In the genomic region with DNA sequence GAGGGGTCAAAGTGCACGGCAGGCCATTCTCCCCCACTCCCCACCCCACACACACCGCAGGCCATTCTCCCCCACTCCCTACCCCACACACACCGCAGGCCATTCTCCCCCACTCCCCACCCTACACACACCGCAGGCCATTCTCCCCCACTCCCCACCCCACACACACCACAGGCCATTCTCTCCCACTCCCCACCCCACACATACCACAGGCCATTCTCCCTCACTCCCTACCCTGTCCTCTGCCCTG, we compare ENCODE assay signal across 12 cellular contexts. TPM values are rescaled to one million over a fixed set of nuclear protein-coding genes. Genes with fewer than 3 reads are reported as not detected.
DNase-seq lines count a peak whose midpoint lies in the region; ATAC-seq, FAIRE-seq and TF ChIP-seq lines count a peak whose summit lies in the region.
"Had no signal": no experiment of that assay in that cellular context is flagged by ENCODE, and none has a peak within 500 bp of the region (broad histone marks: within the 10 kb centered on the region; RNA-seq: fewer than 3 reads in every experiment).

No MANE protein-coding gene starts in this region.

- H4K20me1 ChIP-seq in HepG2 (ENCODE audit: insufficient read depth, low read length): no peaks in the 10 kb centered on the region

- H3K27ac Mint-ChIP-seq in stimulated activated naive CD8-positive, alpha-beta T cell treated with anti-CD3 and anti-CD28 coated beads, Interleukin-15, amount 100 ng/mL, for 72 hours: no peak overlapping the region
- H3K27ac Mint-ChIP-seq: activated naive CD8-positive, alpha-beta T cell treated with anti-CD3 and anti-CD28 coated beads, Interleukin-2, amount 10 ng/mL, durations not matched to agents 7 days and 5 days had no signal

- H3K4me3 ChIP-seq in HepG2 (replicated peaks in 1 of 3; ENCODE audit: insufficient read depth in 1 of 3, low read depth in 2 of 3, low read length in 3 of 3): peak overlapping the region; percentile 46 to 74 (median 52); a peak in 5 of 6 replicates
- H3K4me3 ChIP-seq in rectal smooth muscle tissue (ENCODE audit: low read length): no peak overlapping the region

- TF ChIP-seq EP300 in HepG2 (IDR thresholded peaks at IDR 0.05; ENCODE audit: low read depth in 2 of 2, low read length in 2 of 2) (no peak), HepG2 (CRISPR knock-in tag; IDR thresholded peaks at IDR 0.05; ENCODE audit: borderline replicate concordance) (no peak)

- 0% methylated on average over 3 of the region's 4 CpGs for WGBS in HepG2 (ENCODE audit: low lambda C conversion rate)

- no peaks in the 10 kb centered on the region for H3K27me3 Mint-ChIP-seq in stimulated activated naive CD8-positive, alpha-beta T cell treated with anti-CD3 and anti-CD28 coated beads, Interleukin-15, amount 100 ng/mL, for 72 hours
- H3K27me3 Mint-ChIP-seq: activated naive CD8-positive, alpha-beta T cell treated with anti-CD3 and anti-CD28 coated beads, Interleukin-2, amount 10 ng/mL, durations not matched to agents 7 days and 5 days had no signal

- H3K4me2 ChIP-seq in HepG2 (ENCODE audit: low read depth, low read length): peak overlapping the region; percentile 79

- H3K79me2 ChIP-seq in HepG2 (ENCODE audit: insufficient read depth, low read length): peaks cover 6% of the 10 kb centered on the region

- intact Hi-C loops in HepG2 (cut with micrococcal nuclease; ENCODE audit: unreplicated experiment): no loop called here

- peaks cover 57% of the 10 kb centered on the region for H3K4me1 ChIP-seq in HepG2 (ENCODE audit: insufficient read depth, low read length)
- H3K4me1 ChIP-seq in rectal smooth muscle tissue (ENCODE audit: control insufficient read depth, insufficient read depth, low read length): peaks cover 29% of the 10 kb centered on the region

- H3K27ac ChIP-seq in HepG2 (ENCODE audit: extremely low read length, insufficient read depth, low read length) (peak overlapping the region; percentile 86), rectal smooth muscle tissue (ENCODE audit: low read depth, low read length) (peak overlapping the region; percentile 51)

- in situ Hi-C loops in HepG2 (cut with HindIII; ENCODE audit: extremely low pct_ligation_motif_present, low pct_unique_long_range_greater_than_20kb): no loop called here

- H3K4me3 Mint-ChIP-seq in stimulated activated naive CD8-positive, alpha-beta T cell treated with anti-CD3 and anti-CD28 coated beads, Interleukin-15, amount 100 ng/mL, for 72 hours: no peak overlapping the region
- H3K4me3 Mint-ChIP-seq: activated naive CD8-positive, alpha-beta T cell treated with anti-CD3 and anti-CD28 coated beads, Interleukin-2, amount 10 ng/mL, durations not matched to agents 7 days and 5 days had no signal

- H3K9me3 ChIP-seq in HepG2 (ENCODE audit: low read length): no peaks in the 10 kb centered on the region

- CTCF ChIA-PET in HepG2 (lab: Yijun Ruan, JAX; ENCODE audit: low intra/inter-chr PET ratio, low total read pairs): interaction anchor here (1.8 kb wide), 1 partner anchor 17 kb away, joined by 5 read pairs; no protein-coding TSS in a partner anchor

- H3K27me3 ChIP-seq in HepG2 (ENCODE audit: control insufficient read depth in 1 of 2, insufficient read depth in 2 of 2, low read length in 2 of 2): no peaks in the 10 kb centered on the region
- no peaks in the 10 kb centered on the region for H3K27me3 ChIP-seq in rectal smooth muscle tissue (ENCODE audit: control insufficient read depth, insufficient read depth, low read length)

- POLR2A ChIA-PET in HepG2 (lab: Yijun Ruan, JAX): interaction anchor here (0.7 to 7.0 kb wide), 18 partner anchors 8 to 240 kb away, joined by 3 to 303 read pairs (median 7); partner anchors contain the start of genes GPR157 and H6PD

- DNase-seq in stimulated activated naive CD8-positive, alpha-beta T cell treated with anti-CD3 and anti-CD28 coated beads, Interleukin-15, amount 100 ng/mL, for 72 hours: no peak
- DNase-seq in stimulated activated naive CD8-positive, alpha-beta T cell treated with anti-CD3 and anti-CD28 coated beads, Interleukin-15, Interleukin-2, amounts not matched to agents 100 U/mL and 50 U/mL, for 24 hours: no peak
- DNase-seq in HepG2 (ENCODE audit: low spot score) (no peak), OCI-M1 (lab: John Stamatoyannopoulos, UW) (no peak), HT-29 (ENCODE audit: low spot score) (no peak), DMS114 treated with DMSO at 0.1 percent for 48 hours (lab: John Stamatoyannopoulos, UW; ENCODE audit: unreplicated experiment) (no peak)
- DNase-seq: activated T-cell treated with anti-CD3 and anti-CD28 coated beads, Interleukin-2, amount 50 U/mL, for 1 hour had no signal

- H2AFZ ChIP-seq in HepG2 (ENCODE audit: low read length): no peak overlapping the region

- peak; percentile 31 for ATAC-seq in stimulated activated naive CD8-positive, alpha-beta T cell treated with anti-CD3 and anti-CD28 coated beads, Interleukin-15, amount 100 ng/mL, for 72 hours
- no peak for ATAC-seq in stimulated activated naive CD8-positive, alpha-beta T cell treated with anti-CD3 and anti-CD28 coated beads, Interleukin-15, Interleukin-2, amounts not matched to agents 100 U/mL and 50 U/mL, for 24 hours
- ATAC-seq in HepG2: no peak
- ATAC-seq in GM18858 (IDR thresholded peaks at IDR 0.05; ENCODE audit: unreplicated experiment): no peak

- no peaks in the 10 kb centered on the region for H3K9me3 Mint-ChIP-seq in stimulated activated naive CD8-positive, alpha-beta T cell treated with anti-CD3 and anti-CD28 coated beads, Interleukin-15, amount 100 ng/mL, for 72 hours
- H3K9me3 Mint-ChIP-seq: activated naive CD8-positive, alpha-beta T cell treated with anti-CD3 and anti-CD28 coated beads, Interleukin-2, amount 10 ng/mL, durations not matched to agents 7 days and 5 days had no signal

- TF ChIP-seq POLR2A in HepG2 (IDR thresholded peaks at IDR 0.05; ENCODE audit: insufficient read depth in 1 of 2, low read depth in 2 of 2, low read length in 2 of 2): peak in 1 of 2 experiments; percentile 50; a peak in 1 of 4 replicates

- H3K36me3 ChIP-seq in HepG2 (replicated peaks in 1 of 2; ENCODE audit: control insufficient read depth in 1 of 2, insufficient read depth in 2 of 2, low read length in 2 of 2): no peaks in the 10 kb centered on the region; a peak in 1 of 5 replicates
- H3K36me3 ChIP-seq in rectal smooth muscle tissue (ENCODE audit: control insufficient read depth, insufficient read depth, low read length): peaks cover 12% of the 10 kb centered on the region

- BruUV-seq in HepG2 (replicated peaks; lab: Mats Ljungman, UMichigan): no TSS peak

- TF ChIP-seq RAD21 in HepG2 (CRISPR knock-in tag; IDR thresholded peaks at IDR 0.05): no peak

- no peak for FAIRE-seq in HepG2 (lab: Jason Lieb, UNC)
- FAIRE-seq: colon, urothelium cell line had no signal

- TF ChIP-seq CTCF in HepG2 (CRISPR knock-in tag; IDR thresholded peaks at IDR 0.05): no peak

- H3K9ac ChIP-seq in HepG2 (ENCODE audit: insufficient read depth, low read depth, low read length) (peak overlapping the region; percentile 55), rectal smooth muscle tissue (ENCODE audit: low read length) (no peak overlapping the region)

- H3K4me1 Mint-ChIP-seq in stimulated activated naive CD8-positive, alpha-beta T cell treated with anti-CD3 and anti-CD28 coated beads, Interleukin-15, amount 100 ng/mL, for 72 hours: peaks cover 15% of the 10 kb centered on the region

RNA-seq across cellular contexts. Expression of gene H6PD, which starts 15.7 kb away (rescaled TPM):
- 6.3 and 9.3 TPM in 2 replicates for total RNA-seq in HepG2 (2016; rRNA removed; fragmentation: Illumina TruSeq; extraction: Trizol)
- 0.79 and 0.81 TPM in 2 replicates for total RNA-seq in HepG2 (2016; cell fraction: cytosol; rRNA removed; fragmentation: Illumina TruSeq; extraction: Trizol; ENCODE audit: low read depth)
- 5.4 and 9.4 TPM in 2 replicates for total RNA-seq in HepG2 (2016; cell fraction: insoluble cytoplasmic fraction; rRNA removed; fragmentation: Illumina TruSeq; extraction: Trizol)
- 2.5 TPM in 2 replicates for total RNA-seq in HepG2 (2016; cell fraction: membrane; rRNA removed; fragmentation: Illumina TruSeq; extraction: Trizol)
- total RNA-seq in HepG2 (2016; cell fraction: nucleus; rRNA removed; fragmentation: Illumina TruSeq; extraction: Trizol): 10.0 and 12.1 TPM in 2 replicates
- 14.1 and 21.5 TPM in 2 replicates for polyA plus RNA-seq in HepG2 (2011; rRNA removed)
- polyA plus RNA-seq in HepG2 (2011; cell fraction: cytosol; rRNA removed): 13.3 and 14.5 TPM in 2 replicates
- polyA plus RNA-seq in HepG2 (2011; cell fraction: nucleus; rRNA removed): 26.3 and 26.5 TPM in 2 replicates
- 10.8 and 11.1 TPM in 2 replicates for polyA plus RNA-seq in HepG2 (2012)
- 0.36 TPM in 2 replicates for polyA plus RNA-seq in HepG2 (2016; cell fraction: cytosol; fragmentation: Illumina TruSeq; extraction: Trizol; ENCODE audit: low read depth)
- polyA plus RNA-seq in HepG2 (2016; cell fraction: insoluble cytoplasmic fraction; fragmentation: Illumina TruSeq; extraction: Trizol; ENCODE audit: low read depth): 4.2 and 4.6 TPM in 2 replicates
- 0.93 and 0.94 TPM in 2 replicates for polyA plus RNA-seq in HepG2 (2016; cell fraction: membrane; fragmentation: Illumina TruSeq; extraction: Trizol; ENCODE audit: low read depth)
- polyA plus RNA-seq in HepG2 (2016; cell fraction: nucleus; fragmentation: Illumina TruSeq; extraction: Trizol; ENCODE audit: insufficient read depth, low read depth): 15.4 and 16.8 TPM in 2 replicates
- 2.9 and 31.0 TPM in 2 replicates for polyA minus RNA-seq in HepG2 (2011; rRNA and poly(A)+ RNA removed; ENCODE audit: low replicate concordance)
- 14.3 and 18.7 TPM in 2 replicates for polyA minus RNA-seq in HepG2 (2011; cell fraction: cytosol; rRNA and poly(A)+ RNA removed)
- 7.9 and 11.3 TPM in 2 replicates for polyA minus RNA-seq in HepG2 (2011; cell fraction: nucleus; rRNA and poly(A)+ RNA removed)
- total RNA-seq in HT-29 (2014; rRNA removed; shearing (Covaris generic)): 7.6 and 10.0 TPM in 2 replicates

RNA-seq across cellular contexts. Expression of gene SPSB1, which starts 42.4 kb away (rescaled TPM):
- total RNA-seq in HepG2 (2016; rRNA removed; fragmentation: Illumina TruSeq; extraction: Trizol): 5.0 and 7.1 TPM in 2 replicates
- 2.4 and 2.5 TPM in 2 replicates for total RNA-seq in HepG2 (2016; cell fraction: cytosol; rRNA removed; fragmentation: Illumina TruSeq; extraction: Trizol; ENCODE audit: low read depth)
- total RNA-seq in HepG2 (2016; cell fraction: insoluble cytoplasmic fraction; rRNA removed; fragmentation: Illumina TruSeq; extraction: Trizol): 5.2 and 5.8 TPM in 2 replicates
- 4.4 and 5.9 TPM in 2 replicates for total RNA-seq in HepG2 (2016; cell fraction: membrane; rRNA removed; fragmentation: Illumina TruSeq; extraction: Trizol)
- 4.3 and 4.4 TPM in 2 replicates for total RNA-seq in HepG2 (2016; cell fraction: nucleus; rRNA removed; fragmentation: Illumina TruSeq; extraction: Trizol)
- polyA plus RNA-seq in HepG2 (2011; rRNA removed): 8.0 and 10.9 TPM in 2 replicates
- polyA plus RNA-seq in HepG2 (2011; cell fraction: cytosol; rRNA removed): 8.1 and 8.5 TPM in 2 replicates
- 5.1 TPM in 2 replicates for polyA plus RNA-seq in HepG2 (2011; cell fraction: nucleus; rRNA removed)
- polyA plus RNA-seq in HepG2 (2012): 4.0 and 7.7 TPM in 2 replicates
- 1.9 and 2.2 TPM in 2 replicates for polyA plus RNA-seq in HepG2 (2016; cell fraction: cytosol; fragmentation: Illumina TruSeq; extraction: Trizol; ENCODE audit: low read depth)
- polyA plus RNA-seq in HepG2 (2016; cell fraction: insoluble cytoplasmic fraction; fragmentation: Illumina TruSeq; extraction: Trizol; ENCODE audit: low read depth): 7.3 and 7.8 TPM in 2 replicates
- 3.9 and 4.2 TPM in 2 replicates for polyA plus RNA-seq in HepG2 (2016; cell fraction: membrane; fragmentation: Illumina TruSeq; extraction: Trizol; ENCODE audit: low read depth)
- 3.9 and 4.4 TPM in 2 replicates for polyA plus RNA-seq in HepG2 (2016; cell fraction: nucleus; fragmentation: Illumina TruSeq; extraction: Trizol; ENCODE audit: insufficient read depth, low read depth)
- polyA minus RNA-seq in HepG2 (2011; rRNA and poly(A)+ RNA removed; ENCODE audit: low replicate concordance): 9.2 and 17.1 TPM in 2 replicates
- polyA minus RNA-seq in HepG2 (2011; cell fraction: cytosol; rRNA and poly(A)+ RNA removed): 3.6 and 6.4 TPM in 2 replicates
- 3.1 and 4.2 TPM in 2 replicates for polyA minus RNA-seq in HepG2 (2011; cell fraction: nucleus; rRNA and poly(A)+ RNA removed)
- 8.3 and 11.9 TPM in 2 replicates for total RNA-seq in HT-29 (2014; rRNA removed; shearing (Covaris generic))
